ENCODE assay signal across 26 cellular contexts in genomic region chr1:35115459-35116383, GRCh38. TPM values are rescaled to one million over a fixed set of nuclear protein-coding genes. Genes with fewer than 3 reads are reported as not detected.
DNase-seq lines count a peak whose midpoint lies in the region; ATAC-seq and TF ChIP-seq lines count a peak whose summit lies in the region.
"Had no signal": no experiment of that assay in that cellular context is flagged by ENCODE, and none has a peak within 500 bp of the region (broad histone marks: within the 10 kb centered on the region; RNA-seq: fewer than 3 reads in every experiment).

No MANE protein-coding gene starts in this region.

- no peaks in the 10 kb centered on the region for H3K9me3 ChIP-seq in IMR-90 (ENCODE audit: control insufficient read depth, insufficient read depth, low read length)
- H3K9me3 ChIP-seq in osteoblast (ENCODE audit: low read depth, low read length): no peaks in the 10 kb centered on the region
- H3K9me3 ChIP-seq: prostate gland, SJSA1 had no signal

- H3K9ac ChIP-seq in IMR-90 (ENCODE audit: low read depth, low read length): no peak overlapping the region

- DNase-seq in activated CD4-positive, alpha-beta memory T cell treated with anti-CD3 and anti-CD28 coated beads, Interleukin-2, amount 10 ng/mL, durations not matched to agents 7 days and 5 days: peak; percentile 32
- DNase-seq in activated CD4-positive, alpha-beta memory T cell treated with anti-CD3 and anti-CD28 coated beads for 36 hours: no peak
- peak; percentile 32 for DNase-seq in IMR-90
- DNase-seq in chondrocyte (ENCODE audit: low spot score): no peak
- peak; percentile 26 for DNase-seq in osteoblast (ENCODE audit: insufficient read length, low spot score, missing footprints)
- no peak for DNase-seq in NCI-H446 treated with DMSO at 0.1 percent for 48 hours (lab: John Stamatoyannopoulos, UW)
- DNase-seq in inferior parietal cortex (ENCODE audit: extremely low spot score): no peak
- DNase-seq: 8988T; activated CD4-positive, alpha-beta T cell treated with anti-CD3 and anti-CD28 coated beads for 4 hours; activated CD8-positive, alpha-beta memory T cell treated with anti-CD3 and anti-CD28 coated beads, Interleukin-2, amount 50 U/mL, for 48 hours; activated naive CD8-positive, alpha-beta T cell treated with anti-CD3 and anti-CD28 coated beads, Interleukin-2, amount 50 U/mL, for 24 hours; cortex of kidney; GDM1; HFFc6; KG1; MV-4-11; NCI-H1694; NCI-H69; stimulated activated CD4-positive, alpha-beta T cell treated with anti-CD3 and anti-CD28 coated beads, Interleukin-1b, Interleukin-23, amount 100 ng/mL, for 48 hours had no signal

- no peaks in the 10 kb centered on the region for H3K9me3 Mint-ChIP-seq in activated CD4-positive, alpha-beta memory T cell treated with anti-CD3 and anti-CD28 coated beads, Interleukin-2, amount 10 ng/mL, durations not matched to agents 7 days and 5 days
- no peaks in the 10 kb centered on the region for H3K9me3 Mint-ChIP-seq in activated CD4-positive, alpha-beta memory T cell treated with anti-CD3 and anti-CD28 coated beads for 36 hours
- no peaks in the 10 kb centered on the region for H3K9me3 Mint-ChIP-seq in chondrocyte (ENCODE audit: low read depth)
- H3K9me3 Mint-ChIP-seq: activated naive CD8-positive, alpha-beta T cell treated with anti-CD3 and anti-CD28 coated beads, Interleukin-2, amount 50 U/mL, for 24 hours; HFFc6; T-helper 1 cell treated with Interleukin-12 subunit alpha and Interleukin-12 subunit beta and Interleukin-4 antibody, amounts not matched to agents 30 μg/mL and 1 μg/mL, for 36 hours had no signal

- WGBS in IMR-90 (ENCODE audit: extremely low coverage in 2 of 2, insufficient read length in 1 of 2), 2 experiments: no CpG with 5 or more reads among the region's 8 CpGs

- in situ Hi-C loops in IMR-90 (cut with MboI; ENCODE audit: low sequenced_read_pairs): no loop called here

- H3K4ac ChIP-seq in IMR-90 (ENCODE audit: low read depth, low read length): no peak overlapping the region

- H3K18ac ChIP-seq in IMR-90 (ENCODE audit: low read depth, low read length): no peak overlapping the region

- H3K4me1 ChIP-seq in IMR-90 (ENCODE audit: control insufficient read depth, insufficient read depth, low read length) (peaks cover 2% of the 10 kb centered on the region), osteoblast (ENCODE audit: insufficient read depth, low read length) (peaks cover 3% of the 10 kb centered on the region)
- H3K4me1 ChIP-seq: prostate gland had no signal

- H3K4me3 ChIP-seq in IMR-90 (ENCODE audit: insufficient read depth, low read depth, low read length): no peak overlapping the region
- H3K4me3 ChIP-seq in osteoblast (ENCODE audit: insufficient read depth, low read length): no peak overlapping the region
- H3K4me3 ChIP-seq: lung, prostate gland, SJSA1, skin epidermis had no signal

- no peaks in the 10 kb centered on the region for H3K79me2 ChIP-seq in osteoblast (ENCODE audit: insufficient read depth, low read length)

- no peak overlapping the region for H2BK5ac ChIP-seq in IMR-90 (ENCODE audit: low read depth, low read length, poor library complexity, severe bottlenecking)

- no peak overlapping the region for H3K4me3 Mint-ChIP-seq in activated CD4-positive, alpha-beta memory T cell treated with anti-CD3 and anti-CD28 coated beads, Interleukin-2, amount 10 ng/mL, durations not matched to agents 7 days and 5 days
- H3K4me3 Mint-ChIP-seq in activated CD4-positive, alpha-beta memory T cell treated with anti-CD3 and anti-CD28 coated beads for 36 hours: no peak overlapping the region
- H3K4me3 Mint-ChIP-seq in chondrocyte (ENCODE audit: unreplicated experiment): no peak overlapping the region
- H3K4me3 Mint-ChIP-seq: activated naive CD8-positive, alpha-beta T cell treated with anti-CD3 and anti-CD28 coated beads, Interleukin-2, amount 50 U/mL, for 24 hours; brain; HFFc6; T-helper 1 cell treated with Interleukin-12 subunit alpha and Interleukin-12 subunit beta and Interleukin-4 antibody, amounts not matched to agents 30 μg/mL and 1 μg/mL, for 36 hours had no signal

- TF ChIP-seq POLR2A in IMR-90 (IDR thresholded peaks at IDR 0.05; ENCODE audit: low read depth, low read length): no peak

- no peak overlapping the region for H4K91ac ChIP-seq in IMR-90 (ENCODE audit: insufficient read depth, low read depth, low read length)

- no peak overlapping the region for H3K27ac Mint-ChIP-seq in activated CD4-positive, alpha-beta memory T cell treated with anti-CD3 and anti-CD28 coated beads, Interleukin-2, amount 10 ng/mL, durations not matched to agents 7 days and 5 days
- H3K27ac Mint-ChIP-seq in activated CD4-positive, alpha-beta memory T cell treated with anti-CD3 and anti-CD28 coated beads for 36 hours: no peak overlapping the region
- peak overlapping the region; percentile 87 for H3K27ac Mint-ChIP-seq in chondrocyte (ENCODE audit: unreplicated experiment)
- H3K27ac Mint-ChIP-seq: activated naive CD8-positive, alpha-beta T cell treated with anti-CD3 and anti-CD28 coated beads, Interleukin-2, amount 50 U/mL, for 24 hours; brain; HFFc6; T-helper 1 cell treated with Interleukin-12 subunit alpha and Interleukin-12 subunit beta and Interleukin-4 antibody, amounts not matched to agents 30 μg/mL and 1 μg/mL, for 36 hours had no signal

- no peaks in the 10 kb centered on the region for H3K27me3 ChIP-seq in IMR-90 (ENCODE audit: control insufficient read depth, insufficient read depth, low read length)
- H3K27me3 ChIP-seq in osteoblast (ENCODE audit: insufficient read depth, low read length): no peaks in the 10 kb centered on the region
- H3K27me3 ChIP-seq: SJSA1 had no signal

- H3K79me1 ChIP-seq in IMR-90 (ENCODE audit: low read depth in 1 of 2, low read length in 2 of 2): no peaks in the 10 kb centered on the region

- H2BK15ac ChIP-seq in IMR-90 (ENCODE audit: low read depth, low read length): no peak overlapping the region

- H3K36me3 ChIP-seq in IMR-90 (ENCODE audit: control insufficient read depth, insufficient read depth, low read length) (peaks cover 4% of the 10 kb centered on the region), osteoblast (ENCODE audit: insufficient read depth, low read length) (peaks cover 13% of the 10 kb centered on the region)
- H3K36me3 ChIP-seq: prostate gland had no signal

- BruUV-seq in IMR-90 (replicated peaks; lab: Mats Ljungman, UMichigan): no TSS peak

- no peak overlapping the region for H3K14ac ChIP-seq in IMR-90 (replicated peaks; ENCODE audit: low read depth, low read length)

- H2BK20ac ChIP-seq in IMR-90 (ENCODE audit: low read depth, low read length): no peak overlapping the region

- peaks cover 7% of the 10 kb centered on the region for H3K36me3 Mint-ChIP-seq in activated CD4-positive, alpha-beta memory T cell treated with anti-CD3 and anti-CD28 coated beads, Interleukin-2, amount 10 ng/mL, durations not matched to agents 7 days and 5 days (ENCODE audit: low read depth)
- peaks cover 6% of the 10 kb centered on the region for H3K36me3 Mint-ChIP-seq in activated CD4-positive, alpha-beta memory T cell treated with anti-CD3 and anti-CD28 coated beads for 36 hours
- H3K36me3 Mint-ChIP-seq in chondrocyte (ENCODE audit: low read depth): peaks cover 3% of the 10 kb centered on the region

- peaks cover 12% of the 10 kb centered on the region for H3K4me1 Mint-ChIP-seq in activated CD4-positive, alpha-beta memory T cell treated with anti-CD3 and anti-CD28 coated beads, Interleukin-2, amount 10 ng/mL, durations not matched to agents 7 days and 5 days
- peaks cover 9% of the 10 kb centered on the region for H3K4me1 Mint-ChIP-seq in activated CD4-positive, alpha-beta memory T cell treated with anti-CD3 and anti-CD28 coated beads for 36 hours (ENCODE audit: low read depth)
- H3K4me1 Mint-ChIP-seq in chondrocyte (ENCODE audit: low read depth): peaks cover 31% of the 10 kb centered on the region
- H3K4me1 Mint-ChIP-seq: brain had no signal

- dilution Hi-C loops in IMR-90 (cut with HindIII; ENCODE audit: low sequenced_read_pairs, unreplicated experiment): no loop called here

- POLR2A ChIA-PET in activated CD4-positive, alpha-beta memory T cell treated with anti-CD3 and anti-CD28 coated beads, Interleukin-2, amount 10 ng/mL, durations not matched to agents 7 days and 5 days (lab: Charles Lee): no interaction called here
- POLR2A ChIA-PET in activated CD4-positive, alpha-beta memory T cell treated with anti-CD3 and anti-CD28 coated beads for 36 hours (lab: Charles Lee): no interaction called here
- POLR2A ChIA-PET in IMR-90 (lab: Charles Lee; ENCODE audit: unreplicated experiment): no interaction called here

- no peak for TF ChIP-seq RAD21 in IMR-90 (IDR thresholded peaks at IDR 0.05; ENCODE audit: low read length)

- H3K27ac ChIP-seq in IMR-90 (ENCODE audit: insufficient read depth, low read length) (no peak overlapping the region), osteoblast (ENCODE audit: low read depth, low read length) (no peak overlapping the region)
- H3K27ac ChIP-seq: prostate gland, SJSA1, skin epidermis had no signal

- CTCF ChIA-PET in activated CD4-positive, alpha-beta memory T cell treated with anti-CD3 and anti-CD28 coated beads, Interleukin-2, amount 10 ng/mL, durations not matched to agents 7 days and 5 days (lab: Charles Lee): no interaction called here
- CTCF ChIA-PET in activated CD4-positive, alpha-beta memory T cell treated with anti-CD3 and anti-CD28 coated beads for 36 hours (lab: Charles Lee): no interaction called here
- CTCF ChIA-PET in IMR-90 (lab: Yijun Ruan, JAX): no interaction called here

- H2BK120ac ChIP-seq in IMR-90 (ENCODE audit: low read depth, low read length): no peak overlapping the region

- H4K20me1 ChIP-seq in IMR-90 (ENCODE audit: insufficient read depth, low read length) (no peaks in the 10 kb centered on the region), osteoblast (ENCODE audit: insufficient read depth, low read length) (no peaks in the 10 kb centered on the region)

- no peak overlapping the region for H2AK5ac ChIP-seq in IMR-90 (ENCODE audit: low read depth, low read length)

- no peak overlapping the region for H4K8ac ChIP-seq in IMR-90 (ENCODE audit: low read depth in 2 of 2, low read length in 2 of 2)

- ATAC-seq in IMR-90 (ENCODE audit: low read depth): no peak
- no peak for ATAC-seq in HG03565 (IDR thresholded peaks at IDR 0.05; ENCODE audit: unreplicated experiment)
- ATAC-seq: activated naive CD8-positive, alpha-beta T cell treated with anti-CD3 and anti-CD28 coated beads, Interleukin-2, amount 50 U/mL, for 24 hours had no signal

- TF ChIP-seq CTCF in IMR-90 (conservative IDR thresholded peaks at IDR 0.05; ENCODE audit: low read depth, low read length) (no peak), chondrocyte (IDR thresholded peaks at IDR 0.05) (no peak), osteoblast (IDR thresholded peaks at IDR 0.05; ENCODE audit: extremely low read depth, low read depth, low read length) (no peak)

- H3K23ac ChIP-seq in IMR-90 (ENCODE audit: low read depth, low read length): no peak overlapping the region

- no peak overlapping the region for H4K5ac ChIP-seq in IMR-90 (ENCODE audit: low read depth, low read length)

- H2AK9ac ChIP-seq in IMR-90 (replicated peaks; ENCODE audit: low read depth, low read length, poor library complexity): no peak overlapping the region

- H3K4me2 ChIP-seq in IMR-90 (ENCODE audit: low read depth, low read length): no peak overlapping the region
- H3K4me2 ChIP-seq in osteoblast (ENCODE audit: insufficient read depth, low read length): no peak overlapping the region

- no peak overlapping the region for H2AFZ ChIP-seq in IMR-90 (replicated peaks; ENCODE audit: low read length, poor library complexity)
- no peak overlapping the region for H2AFZ ChIP-seq in osteoblast (ENCODE audit: low read length)

- no peak overlapping the region for H3K56ac ChIP-seq in IMR-90 (ENCODE audit: extremely low read depth, insufficient read depth, low read length)

- H3K27me3 Mint-ChIP-seq in activated CD4-positive, alpha-beta memory T cell treated with anti-CD3 and anti-CD28 coated beads, Interleukin-2, amount 10 ng/mL, durations not matched to agents 7 days and 5 days: no peaks in the 10 kb centered on the region
- H3K27me3 Mint-ChIP-seq in activated CD4-positive, alpha-beta memory T cell treated with anti-CD3 and anti-CD28 coated beads for 36 hours: peaks cover 3% of the 10 kb centered on the region
- no peaks in the 10 kb centered on the region for H3K27me3 Mint-ChIP-seq in chondrocyte (ENCODE audit: low read depth)
- H3K27me3 Mint-ChIP-seq: brain had no signal

- H3K9me1 ChIP-seq in IMR-90 (ENCODE audit: insufficient read depth, low read length): 0 out of 2 replicates have a peak, but pooled peaks cover 2% of the 10 kb centered on the region

- intact Hi-C loops in activated CD4-positive, alpha-beta memory T cell treated with anti-CD3 and anti-CD28 coated beads for 36 hours (cut with micrococcal nuclease): no loop called here
- intact Hi-C loops in IMR-90 (cut with micrococcal nuclease): no loop called here

RNA-seq across cellular contexts. Expression of gene ZMYM1, which starts 36.5 kb away (rescaled TPM):
- 10 to 100 TPM in 1 of 2 experiments, 1 to 10 TPM in 1; 9.7 to 11.7 TPM for total RNA-seq in activated CD4-positive, alpha-beta memory T cell treated with anti-CD3 and anti-CD28 coated beads, Interleukin-2, amount 10 ng/mL, durations not matched to agents 7 days and 5 days
- total RNA-seq in activated CD4-positive, alpha-beta memory T cell treated with anti-CD3 and anti-CD28 coated beads for 36 hours: 1 to 10 TPM; 3.6 to 3.9 TPM
- total RNA-seq in IMR-90 (2012; rRNA removed) (26.1 and 33.9 TPM in 2 replicates), chondrocyte (11.6 to 15.8 TPM (median 12.6 TPM) in 3 replicates), osteoblast (13.4 and 17.7 TPM in 2 replicates)
- polyA plus RNA-seq in IMR-90 (2012; rRNA removed): 5.7 and 7.2 TPM in 2 replicates
- polyA plus RNA-seq in IMR-90 (2012; cell fraction: cytosol; rRNA removed): 1.1 and 1.2 TPM in 2 replicates
- polyA plus RNA-seq in IMR-90 (2012; cell fraction: nucleus; rRNA removed; ENCODE audit: low replicate concordance): 2.5 and 14.2 TPM in 2 replicates

Comparison
In these comparisons a context has a peak if more than half of its experiments do, and no peak if none do; other contexts are left out.
1. DNase-seq: peak in activated CD4-positive, alpha-beta memory T cell treated with anti-CD3 and anti-CD28 coated beads, Interleukin-2, amount 10 ng/mL, durations not matched to agents 7 days and 5 days (single experiment), IMR-90 (single experiment) and osteoblast (single experiment); none in activated CD4-positive, alpha-beta memory T cell treated with anti-CD3 and anti-CD28 coated beads for 36 hours (single experiment), chondrocyte (single experiment), NCI-H446 treated with DMSO at 0.1 percent for 48 hours (single experiment) and inferior parietal cortex (single experiment).